1 cellular context compared by ENCODE assay signal in the genomic region with DNA sequence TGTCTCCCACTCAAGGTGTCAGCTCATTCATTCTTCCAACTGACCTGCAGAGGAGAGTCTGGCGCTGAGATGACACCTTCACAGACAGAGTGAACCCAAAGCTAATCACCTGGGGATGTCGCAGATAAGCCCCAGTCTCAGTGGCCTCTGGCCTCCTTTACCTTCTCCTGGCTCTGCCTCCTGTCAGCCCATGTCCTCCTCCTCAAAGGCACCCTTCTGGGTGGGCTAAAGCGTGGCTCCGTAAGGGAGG.
TF ChIP-seq lines count a peak whose summit lies in the region.

No MANE protein-coding gene starts in this region.

TF ChIP-seq in GM23338, 12 proteins besides CTCF, POLR2A, EP300 and RAD21 (continued from another document):
- TF ChIP-seq, protein P1, sequence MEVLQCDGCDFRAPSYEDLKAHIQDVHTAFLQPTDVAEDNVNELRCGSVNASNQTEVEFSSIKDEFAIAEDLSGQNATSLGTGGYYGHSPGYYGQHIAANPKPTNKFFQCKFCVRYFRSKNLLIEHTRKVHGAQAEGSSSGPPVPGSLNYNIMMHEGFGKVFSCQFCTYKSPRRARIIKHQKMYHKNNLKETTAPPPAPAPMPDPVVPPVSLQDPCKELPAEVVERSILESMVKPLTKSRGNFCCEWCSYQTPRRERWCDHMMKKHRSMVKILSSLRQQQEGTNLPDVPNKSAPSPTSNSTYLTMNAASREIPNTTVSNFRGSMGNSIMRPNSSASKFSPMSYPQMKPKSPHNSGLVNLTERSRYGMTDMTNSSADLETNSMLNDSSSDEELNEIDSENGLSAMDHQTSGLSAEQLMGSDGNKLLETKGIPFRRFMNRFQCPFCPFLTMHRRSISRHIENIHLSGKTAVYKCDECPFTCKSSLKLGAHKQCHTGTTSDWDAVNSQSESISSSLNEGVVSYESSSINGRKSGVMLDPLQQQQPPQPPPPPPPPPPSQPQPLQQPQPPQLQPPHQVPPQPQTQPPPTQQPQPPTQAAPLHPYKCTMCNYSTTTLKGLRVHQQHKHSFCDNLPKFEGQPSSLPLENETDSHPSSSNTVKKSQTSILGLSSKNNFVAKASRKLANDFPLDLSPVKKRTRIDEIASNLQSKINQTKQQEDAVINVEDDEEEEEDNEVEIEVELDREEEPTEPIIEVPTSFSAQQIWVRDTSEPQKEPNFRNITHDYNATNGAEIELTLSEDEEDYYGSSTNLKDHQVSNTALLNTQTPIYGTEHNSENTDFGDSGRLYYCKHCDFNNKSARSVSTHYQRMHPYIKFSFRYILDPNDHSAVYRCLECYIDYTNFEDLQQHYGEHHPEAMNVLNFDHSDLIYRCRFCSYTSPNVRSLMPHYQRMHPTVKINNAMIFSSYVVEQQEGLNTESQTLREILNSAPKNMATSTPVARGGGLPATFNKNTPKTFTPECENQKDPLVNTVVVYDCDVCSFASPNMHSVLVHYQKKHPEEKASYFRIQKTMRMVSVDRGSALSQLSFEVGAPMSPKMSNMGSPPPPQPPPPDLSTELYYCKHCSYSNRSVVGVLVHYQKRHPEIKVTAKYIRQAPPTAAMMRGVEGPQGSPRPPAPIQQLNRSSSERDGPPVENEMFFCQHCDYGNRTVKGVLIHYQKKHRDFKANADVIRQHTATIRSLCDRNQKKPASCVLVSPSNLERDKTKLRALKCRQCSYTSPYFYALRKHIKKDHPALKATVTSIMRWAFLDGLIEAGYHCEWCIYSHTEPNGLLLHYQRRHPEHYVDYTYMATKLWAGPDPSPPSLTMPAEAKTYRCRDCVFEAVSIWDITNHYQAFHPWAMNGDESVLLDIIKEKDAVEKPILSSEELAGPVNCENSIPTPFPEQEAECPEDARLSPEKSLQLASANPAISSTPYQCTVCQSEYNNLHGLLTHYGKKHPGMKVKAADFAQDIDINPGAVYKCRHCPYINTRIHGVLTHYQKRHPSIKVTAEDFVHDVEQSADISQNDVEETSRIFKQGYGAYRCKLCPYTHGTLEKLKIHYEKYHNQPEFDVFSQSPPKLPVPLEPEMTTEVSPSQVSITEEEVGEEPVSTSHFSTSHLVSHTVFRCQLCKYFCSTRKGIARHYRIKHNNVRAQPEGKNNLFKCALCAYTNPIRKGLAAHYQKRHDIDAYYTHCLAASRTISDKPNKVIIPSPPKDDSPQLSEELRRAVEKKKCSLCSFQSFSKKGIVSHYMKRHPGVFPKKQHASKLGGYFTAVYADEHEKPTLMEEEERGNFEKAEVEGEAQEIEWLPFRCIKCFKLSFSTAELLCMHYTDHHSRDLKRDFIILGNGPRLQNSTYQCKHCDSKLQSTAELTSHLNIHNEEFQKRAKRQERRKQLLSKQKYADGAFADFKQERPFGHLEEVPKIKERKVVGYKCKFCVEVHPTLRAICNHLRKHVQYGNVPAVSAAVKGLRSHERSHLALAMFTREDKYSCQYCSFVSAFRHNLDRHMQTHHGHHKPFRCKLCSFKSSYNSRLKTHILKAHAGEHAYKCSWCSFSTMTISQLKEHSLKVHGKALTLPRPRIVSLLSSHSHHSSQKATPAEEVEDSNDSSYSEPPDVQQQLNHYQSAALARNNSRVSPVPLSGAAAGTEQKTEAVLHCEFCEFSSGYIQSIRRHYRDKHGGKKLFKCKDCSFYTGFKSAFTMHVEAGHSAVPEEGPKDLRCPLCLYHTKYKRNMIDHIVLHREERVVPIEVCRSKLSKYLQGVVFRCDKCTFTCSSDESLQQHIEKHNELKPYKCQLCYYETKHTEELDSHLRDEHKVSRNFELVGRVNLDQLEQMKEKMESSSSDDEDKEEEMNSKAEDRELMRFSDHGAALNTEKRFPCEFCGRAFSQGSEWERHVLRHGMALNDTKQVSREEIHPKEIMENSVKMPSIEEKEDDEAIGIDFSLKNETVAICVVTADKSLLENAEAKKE (CRISPR knock-in tag; IDR thresholded peaks at IDR 0.05), result no peak
- no peak for TF ChIP-seq POLR2AphosphoS5 (IDR thresholded peaks at IDR 0.05; ENCODE audit: low read depth)
- TF ChIP-seq ZNF331 (CRISPR knock-in tag; IDR thresholded peaks at IDR 0.05; ENCODE audit: low read depth), result no peak
- no peak for TF ChIP-seq STAT1 (IDR thresholded peaks at IDR 0.05; ENCODE audit: unreplicated experiment)
- no peak for TF ChIP-seq JUNB (IDR thresholded peaks at IDR 0.05; ENCODE audit: unreplicated experiment)
- no peak for TF ChIP-seq EZH2 (IDR thresholded peaks at IDR 0.05; ENCODE audit: low read depth, unreplicated experiment)
- TF ChIP-seq EZH2phosphoT487 (IDR thresholded peaks at IDR 0.05; ENCODE audit: unreplicated experiment), result no peak
- TF ChIP-seq, protein P2, sequence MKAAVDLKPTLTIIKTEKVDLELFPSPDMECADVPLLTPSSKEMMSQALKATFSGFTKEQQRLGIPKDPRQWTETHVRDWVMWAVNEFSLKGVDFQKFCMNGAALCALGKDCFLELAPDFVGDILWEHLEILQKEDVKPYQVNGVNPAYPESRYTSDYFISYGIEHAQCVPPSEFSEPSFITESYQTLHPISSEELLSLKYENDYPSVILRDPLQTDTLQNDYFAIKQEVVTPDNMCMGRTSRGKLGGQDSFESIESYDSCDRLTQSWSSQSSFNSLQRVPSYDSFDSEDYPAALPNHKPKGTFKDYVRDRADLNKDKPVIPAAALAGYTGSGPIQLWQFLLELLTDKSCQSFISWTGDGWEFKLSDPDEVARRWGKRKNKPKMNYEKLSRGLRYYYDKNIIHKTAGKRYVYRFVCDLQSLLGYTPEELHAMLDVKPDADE (IDR thresholded peaks at IDR 0.05), result no peak
- TF ChIP-seq, protein P3, sequence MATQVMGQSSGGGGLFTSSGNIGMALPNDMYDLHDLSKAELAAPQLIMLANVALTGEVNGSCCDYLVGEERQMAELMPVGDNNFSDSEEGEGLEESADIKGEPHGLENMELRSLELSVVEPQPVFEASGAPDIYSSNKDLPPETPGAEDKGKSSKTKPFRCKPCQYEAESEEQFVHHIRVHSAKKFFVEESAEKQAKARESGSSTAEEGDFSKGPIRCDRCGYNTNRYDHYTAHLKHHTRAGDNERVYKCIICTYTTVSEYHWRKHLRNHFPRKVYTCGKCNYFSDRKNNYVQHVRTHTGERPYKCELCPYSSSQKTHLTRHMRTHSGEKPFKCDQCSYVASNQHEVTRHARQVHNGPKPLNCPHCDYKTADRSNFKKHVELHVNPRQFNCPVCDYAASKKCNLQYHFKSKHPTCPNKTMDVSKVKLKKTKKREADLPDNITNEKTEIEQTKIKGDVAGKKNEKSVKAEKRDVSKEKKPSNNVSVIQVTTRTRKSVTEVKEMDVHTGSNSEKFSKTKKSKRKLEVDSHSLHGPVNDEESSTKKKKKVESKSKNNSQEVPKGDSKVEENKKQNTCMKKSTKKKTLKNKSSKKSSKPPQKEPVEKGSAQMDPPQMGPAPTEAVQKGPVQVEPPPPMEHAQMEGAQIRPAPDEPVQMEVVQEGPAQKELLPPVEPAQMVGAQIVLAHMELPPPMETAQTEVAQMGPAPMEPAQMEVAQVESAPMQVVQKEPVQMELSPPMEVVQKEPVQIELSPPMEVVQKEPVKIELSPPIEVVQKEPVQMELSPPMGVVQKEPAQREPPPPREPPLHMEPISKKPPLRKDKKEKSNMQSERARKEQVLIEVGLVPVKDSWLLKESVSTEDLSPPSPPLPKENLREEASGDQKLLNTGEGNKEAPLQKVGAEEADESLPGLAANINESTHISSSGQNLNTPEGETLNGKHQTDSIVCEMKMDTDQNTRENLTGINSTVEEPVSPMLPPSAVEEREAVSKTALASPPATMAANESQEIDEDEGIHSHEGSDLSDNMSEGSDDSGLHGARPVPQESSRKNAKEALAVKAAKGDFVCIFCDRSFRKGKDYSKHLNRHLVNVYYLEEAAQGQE (IDR thresholded peaks at IDR 0.05; ENCODE audit: unreplicated experiment), result no peak
- TF ChIP-seq ZNF114 (CRISPR knock-in tag; IDR thresholded peaks at IDR 0.05), result no peak
- TF ChIP-seq NANOG (IDR thresholded peaks at IDR 0.05; ENCODE audit: borderline replicate concordance), result no peak
TF ChIP-seq in GM23338: peak in this region for 0.
